ENCODE assay signal across 8 cellular contexts in genomic region chr20:34872604-34873224, GRCh38. TPM values are rescaled to one million over a fixed set of nuclear protein-coding genes. Genes with fewer than 3 reads are reported as not detected.
A peak's percentile ranks its signal among the peaks of the same experiment; 100 is the strongest.
DNase-seq lines count a peak whose midpoint lies in the region; ATAC-seq, FAIRE-seq and TF ChIP-seq lines count a peak whose summit lies in the region.

TSS of gene GGT7 (minus strand) at chr20:34872856. CDS start at chr20:34872815, 41 bp downstream.

- no peak within 1 kb of the TSS for H3K9ac ChIP-seq in endothelial cell of umbilical vein (replicated peaks; ENCODE audit: extremely low read depth, insufficient read depth, low read length)

- no peaks in the 10 kb centered on the region for H3K9me1 ChIP-seq in endothelial cell of umbilical vein (replicated peaks; ENCODE audit: control insufficient read depth, extremely low read depth, insufficient read depth, low read length)

- peak within 1 kb of the TSS; percentile 89 for H2AFZ ChIP-seq in endothelial cell of umbilical vein (ENCODE audit: low read depth, low read length)

- peak; percentile 53 to 79 for TF ChIP-seq CTCF in endothelial cell of umbilical vein (IDR thresholded peaks at IDR 0.05; ENCODE audit: extremely low read depth in 1 of 2, insufficient read depth in 1 of 2, low read depth in 1 of 2, low read length in 2 of 2)

- intact Hi-C loops in endothelial cell of umbilical vein (cut with micrococcal nuclease), result loop anchor here (1.0 kb wide), 1 partner anchor 263 kb away; no protein-coding TSS in a partner anchor

- dilution Hi-C loops in endothelial cell of umbilical vein (cut with MboI; ENCODE audit: extremely low pct_ligation_motif_present, low sequenced_read_pairs), result no loop called here

- H3K27ac ChIP-seq in endothelial cell of umbilical vein (ENCODE audit: insufficient read depth, low read depth, low read length), result no peak within 1 kb of the TSS

- H3K4me3 ChIP-seq in endothelial cell of umbilical vein (replicated peaks in 1 of 3; ENCODE audit: insufficient read depth in 1 of 3, low read depth in 1 of 3, low read length in 3 of 3), result peak within 1 kb of the TSS in 2 of 3 experiments; percentile 6 to 17

- no peaks in the 10 kb centered on the region for H3K36me3 ChIP-seq in endothelial cell of umbilical vein (ENCODE audit: control insufficient read depth in 2 of 2, extremely low read depth in 1 of 2, insufficient read depth in 2 of 2, low read length in 2 of 2)

- no peaks in the 10 kb centered on the region for H4K20me1 ChIP-seq in endothelial cell of umbilical vein (replicated peaks; ENCODE audit: control insufficient read depth, extremely low read depth, insufficient read depth, low read length)

- H3K4me1 ChIP-seq in endothelial cell of umbilical vein (ENCODE audit: control insufficient read depth, extremely low read depth, insufficient read depth, low read length), result peaks cover 12% of the 10 kb centered on the region

- H3K9me3 ChIP-seq in endothelial cell of umbilical vein (replicated peaks; ENCODE audit: control insufficient read depth, insufficient read depth, low read length), result no peaks in the 10 kb centered on the region

- TF ChIP-seq POLR2A in GM18505 (IDR thresholded peaks at IDR 0.05; ENCODE audit: borderline replicate concordance, extremely low read depth, insufficient read depth, insufficient read length) (peak; percentile 69), endothelial cell of umbilical vein (IDR thresholded peaks at IDR 0.05; ENCODE audit: low read depth, low read length) (no peak)

- DNase-seq in HT1080 (ENCODE audit: low read depth), result peak; percentile 60
- peak; percentile 50 for DNase-seq in NOMO-1 treated with dmso at 0.1 percent for 144 hours (lab: John Stamatoyannopoulos, UW; ENCODE audit: unreplicated experiment)
- DNase-seq in activated CD8-positive, alpha-beta memory T cell treated with anti-CD3 and anti-CD28 coated beads, Interleukin-2, amount 50 U/mL, for 48 hours, result peak; percentile 94
- peak; percentile 60 for DNase-seq in endothelial cell of umbilical vein (ENCODE audit: low read depth, low spot score)
- DNase-seq in midbrain (lab: John Stamatoyannopoulos, UW), result peak; percentile 85
- peak; percentile 70 to 77 for DNase-seq in stimulated activated CD8-positive, alpha-beta memory T cell treated with anti-CD3 and anti-CD28 coated beads, Interleukin-15, amount 100 ng/mL, for 4 hours (ENCODE audit: low read depth in 2 of 2)

- POLR2A ChIA-PET in endothelial cell of umbilical vein (lab: Charles Lee), result no interaction called here

- CTCF ChIA-PET in endothelial cell of umbilical vein (lab: Charles Lee), result interaction anchor here (0.6 to 6.0 kb wide), 15 partner anchors 9 to 391 kb away, joined by 3 to 182 read pairs (median 8); partner anchors contain the start of genes GSS and MYH7B

- peaks cover 3% of the 10 kb centered on the region for H3K79me2 ChIP-seq in endothelial cell of umbilical vein (ENCODE audit: control insufficient read depth, insufficient read depth, low read length)

- peak within 1 kb of the TSS; percentile 78 for H3K4me2 ChIP-seq in endothelial cell of umbilical vein (ENCODE audit: insufficient read depth, low read length)

- no peaks in the 10 kb centered on the region for H3K27me3 ChIP-seq in endothelial cell of umbilical vein (ENCODE audit: control insufficient read depth in 2 of 2, insufficient read depth in 2 of 2, low read length in 2 of 2)

- no TSS peak for BruUV-seq in endothelial cell of umbilical vein (replicated peaks; lab: Mats Ljungman, UMichigan)

- peak; percentile 45 for ATAC-seq in GM18505 (IDR thresholded peaks at IDR 0.05; ENCODE audit: unreplicated experiment)
- ATAC-seq in GM18498 (IDR thresholded peaks at IDR 0.05; ENCODE audit: unreplicated experiment), result no peak

- peak; percentile 81 for FAIRE-seq in endothelial cell of umbilical vein (lab: Jason Lieb, UNC)

TF ChIP-seq in endothelial cell of umbilical vein, 7 proteins besides CTCF, POLR2A, EP300 and RAD21:
- no peak for TF ChIP-seq FOS (IDR thresholded peaks at IDR 0.05; ENCODE audit: borderline replicate concordance, insufficient read depth, low read length)
- peak; percentile 22 for TF ChIP-seq EZH2 (IDR thresholded peaks at IDR 0.05; ENCODE audit: borderline replicate concordance, low read depth, low read length, severe bottlenecking)
- TF ChIP-seq POLR2AphosphoS5 (IDR thresholded peaks at IDR 0.05; ENCODE audit: insufficient read depth, low read depth, low read length), result no peak

RNA-seq across cellular contexts. Expression of gene GGT7, which starts in this region (rescaled TPM):
- total RNA-seq in HT1080 (2014; rRNA removed; shearing (Covaris generic)), result 4.2 and 4.3 TPM in 2 replicates
- 9.4 and 10.1 TPM in 2 replicates for polyA plus RNA-seq in HT1080 (2015; cell fraction: cytosol; rRNA removed)
- 39.7 and 51.4 TPM in 2 replicates for polyA plus RNA-seq in HT1080 (2015; cell fraction: nucleus; rRNA removed)
- 4.7 and 5.0 TPM in 2 replicates for total RNA-seq in endothelial cell of umbilical vein
- 3.9 and 4.1 TPM in 2 replicates for polyA plus RNA-seq in endothelial cell of umbilical vein
- polyA plus RNA-seq in endothelial cell of umbilical vein (2011; cell fraction: cytosol; rRNA removed), result 1.6 and 1.7 TPM in 2 replicates
- polyA plus RNA-seq in endothelial cell of umbilical vein (2011; cell fraction: nucleus; rRNA removed), result 9.2 and 12.3 TPM in 2 replicates
- 1.7 and 1.8 TPM in 2 replicates for polyA plus RNA-seq in endothelial cell of umbilical vein (2012)
- 1.7 and 2.9 TPM in 2 replicates for polyA minus RNA-seq in endothelial cell of umbilical vein
- polyA minus RNA-seq in endothelial cell of umbilical vein (2011; cell fraction: cytosol; rRNA and poly(A)+ RNA removed), result not detected
- polyA minus RNA-seq in endothelial cell of umbilical vein (2011; cell fraction: nucleus; rRNA and poly(A)+ RNA removed), result 2.7 and 5.3 TPM in 2 replicates
